3 cellular contexts compared by ENCODE assay signal in the genomic region with DNA sequence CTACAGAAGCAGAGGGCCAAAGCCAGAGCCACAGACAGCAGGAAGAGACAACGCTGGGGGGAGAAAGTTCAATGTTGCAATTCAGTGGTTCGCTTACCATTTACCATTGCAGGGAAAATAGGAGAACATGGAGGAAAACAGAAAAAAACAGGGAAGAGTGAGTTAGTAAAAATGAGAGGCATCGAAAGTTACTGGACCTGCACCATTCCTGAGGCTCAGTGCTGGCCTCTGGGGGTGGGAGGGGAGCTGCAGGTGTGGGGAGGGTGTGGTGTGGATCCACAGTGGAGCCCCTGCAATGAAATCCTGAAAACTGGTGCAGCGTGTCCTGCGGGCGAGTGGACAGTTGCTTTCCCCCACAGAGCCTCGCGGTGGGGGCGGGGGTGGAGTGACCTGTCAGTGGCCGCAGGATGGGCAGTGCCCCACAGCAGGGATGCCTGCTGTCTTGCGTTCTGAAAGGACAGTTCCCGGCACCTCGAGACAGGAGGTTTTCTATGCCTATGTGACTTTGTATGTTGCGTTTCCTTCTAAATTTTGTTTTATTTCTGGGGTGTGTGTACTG.
TF ChIP-seq lines count a peak whose summit lies in the region.

No MANE protein-coding gene starts in this region.

TF ChIP-seq in SK-N-SH, 30 proteins besides CTCF, POLR2A, EP300 and RAD21:
- TF ChIP-seq, protein P1, sequence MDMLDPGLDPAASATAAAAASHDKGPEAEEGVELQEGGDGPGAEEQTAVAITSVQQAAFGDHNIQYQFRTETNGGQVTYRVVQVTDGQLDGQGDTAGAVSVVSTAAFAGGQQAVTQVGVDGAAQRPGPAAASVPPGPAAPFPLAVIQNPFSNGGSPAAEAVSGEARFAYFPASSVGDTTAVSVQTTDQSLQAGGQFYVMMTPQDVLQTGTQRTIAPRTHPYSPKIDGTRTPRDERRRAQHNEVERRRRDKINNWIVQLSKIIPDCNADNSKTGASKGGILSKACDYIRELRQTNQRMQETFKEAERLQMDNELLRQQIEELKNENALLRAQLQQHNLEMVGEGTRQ (IDR thresholded peaks at IDR 0.05; ENCODE audit: borderline replicate concordance, low read depth, low read length) = no peak
- TF ChIP-seq TAF1 (IDR thresholded peaks at IDR 0.05; ENCODE audit: borderline replicate concordance, low read depth, low read length) = no peak
- TF ChIP-seq, protein P2, sequence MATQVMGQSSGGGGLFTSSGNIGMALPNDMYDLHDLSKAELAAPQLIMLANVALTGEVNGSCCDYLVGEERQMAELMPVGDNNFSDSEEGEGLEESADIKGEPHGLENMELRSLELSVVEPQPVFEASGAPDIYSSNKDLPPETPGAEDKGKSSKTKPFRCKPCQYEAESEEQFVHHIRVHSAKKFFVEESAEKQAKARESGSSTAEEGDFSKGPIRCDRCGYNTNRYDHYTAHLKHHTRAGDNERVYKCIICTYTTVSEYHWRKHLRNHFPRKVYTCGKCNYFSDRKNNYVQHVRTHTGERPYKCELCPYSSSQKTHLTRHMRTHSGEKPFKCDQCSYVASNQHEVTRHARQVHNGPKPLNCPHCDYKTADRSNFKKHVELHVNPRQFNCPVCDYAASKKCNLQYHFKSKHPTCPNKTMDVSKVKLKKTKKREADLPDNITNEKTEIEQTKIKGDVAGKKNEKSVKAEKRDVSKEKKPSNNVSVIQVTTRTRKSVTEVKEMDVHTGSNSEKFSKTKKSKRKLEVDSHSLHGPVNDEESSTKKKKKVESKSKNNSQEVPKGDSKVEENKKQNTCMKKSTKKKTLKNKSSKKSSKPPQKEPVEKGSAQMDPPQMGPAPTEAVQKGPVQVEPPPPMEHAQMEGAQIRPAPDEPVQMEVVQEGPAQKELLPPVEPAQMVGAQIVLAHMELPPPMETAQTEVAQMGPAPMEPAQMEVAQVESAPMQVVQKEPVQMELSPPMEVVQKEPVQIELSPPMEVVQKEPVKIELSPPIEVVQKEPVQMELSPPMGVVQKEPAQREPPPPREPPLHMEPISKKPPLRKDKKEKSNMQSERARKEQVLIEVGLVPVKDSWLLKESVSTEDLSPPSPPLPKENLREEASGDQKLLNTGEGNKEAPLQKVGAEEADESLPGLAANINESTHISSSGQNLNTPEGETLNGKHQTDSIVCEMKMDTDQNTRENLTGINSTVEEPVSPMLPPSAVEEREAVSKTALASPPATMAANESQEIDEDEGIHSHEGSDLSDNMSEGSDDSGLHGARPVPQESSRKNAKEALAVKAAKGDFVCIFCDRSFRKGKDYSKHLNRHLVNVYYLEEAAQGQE (IDR thresholded peaks at IDR 0.05; ENCODE audit: low read depth, low read length) = no peak
- no peak for TF ChIP-seq EZH2phosphoT487 (IDR thresholded peaks at IDR 0.05; ENCODE audit: borderline replicate concordance, low read depth)
- TF ChIP-seq FOXM1 (IDR thresholded peaks at IDR 0.05; ENCODE audit: low read depth) = no peak
- no peak for TF ChIP-seq TEAD4 (IDR thresholded peaks at IDR 0.05; ENCODE audit: borderline replicate concordance, insufficient read depth)
- TF ChIP-seq MXI1 (IDR thresholded peaks at IDR 0.05; ENCODE audit: low read depth, low read length) = no peak
- TF ChIP-seq POLR2AphosphoS5 (IDR thresholded peaks at IDR 0.05; ENCODE audit: low read depth, low read length) = no peak
- TF ChIP-seq, protein P3, sequence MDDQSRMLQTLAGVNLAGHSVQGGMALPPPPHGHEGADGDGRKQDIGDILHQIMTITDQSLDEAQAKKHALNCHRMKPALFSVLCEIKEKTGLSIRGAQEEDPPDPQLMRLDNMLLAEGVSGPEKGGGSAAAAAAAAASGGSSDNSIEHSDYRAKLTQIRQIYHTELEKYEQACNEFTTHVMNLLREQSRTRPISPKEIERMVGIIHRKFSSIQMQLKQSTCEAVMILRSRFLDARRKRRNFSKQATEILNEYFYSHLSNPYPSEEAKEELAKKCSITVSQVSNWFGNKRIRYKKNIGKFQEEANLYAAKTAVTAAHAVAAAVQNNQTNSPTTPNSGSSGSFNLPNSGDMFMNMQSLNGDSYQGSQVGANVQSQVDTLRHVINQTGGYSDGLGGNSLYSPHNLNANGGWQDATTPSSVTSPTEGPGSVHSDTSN (IDR thresholded peaks at IDR 0.05) = no peak
- TF ChIP-seq RXRA (IDR thresholded peaks at IDR 0.05; ENCODE audit: borderline replicate concordance, low read depth) = no peak
- no peak for TF ChIP-seq CHD2 (IDR thresholded peaks at IDR 0.05; ENCODE audit: low read length, partially characterized antibody)
- no peak for TF ChIP-seq YY1 (IDR thresholded peaks at IDR 0.05; ENCODE audit: low read depth)

TF ChIP-seq in SK-N-SH treated with all-trans-retinoic acid at 6 μM for 48 hours, 23 proteins besides CTCF, POLR2A, EP300 and RAD21 (continues in another document):
- TF ChIP-seq, protein P4, sequence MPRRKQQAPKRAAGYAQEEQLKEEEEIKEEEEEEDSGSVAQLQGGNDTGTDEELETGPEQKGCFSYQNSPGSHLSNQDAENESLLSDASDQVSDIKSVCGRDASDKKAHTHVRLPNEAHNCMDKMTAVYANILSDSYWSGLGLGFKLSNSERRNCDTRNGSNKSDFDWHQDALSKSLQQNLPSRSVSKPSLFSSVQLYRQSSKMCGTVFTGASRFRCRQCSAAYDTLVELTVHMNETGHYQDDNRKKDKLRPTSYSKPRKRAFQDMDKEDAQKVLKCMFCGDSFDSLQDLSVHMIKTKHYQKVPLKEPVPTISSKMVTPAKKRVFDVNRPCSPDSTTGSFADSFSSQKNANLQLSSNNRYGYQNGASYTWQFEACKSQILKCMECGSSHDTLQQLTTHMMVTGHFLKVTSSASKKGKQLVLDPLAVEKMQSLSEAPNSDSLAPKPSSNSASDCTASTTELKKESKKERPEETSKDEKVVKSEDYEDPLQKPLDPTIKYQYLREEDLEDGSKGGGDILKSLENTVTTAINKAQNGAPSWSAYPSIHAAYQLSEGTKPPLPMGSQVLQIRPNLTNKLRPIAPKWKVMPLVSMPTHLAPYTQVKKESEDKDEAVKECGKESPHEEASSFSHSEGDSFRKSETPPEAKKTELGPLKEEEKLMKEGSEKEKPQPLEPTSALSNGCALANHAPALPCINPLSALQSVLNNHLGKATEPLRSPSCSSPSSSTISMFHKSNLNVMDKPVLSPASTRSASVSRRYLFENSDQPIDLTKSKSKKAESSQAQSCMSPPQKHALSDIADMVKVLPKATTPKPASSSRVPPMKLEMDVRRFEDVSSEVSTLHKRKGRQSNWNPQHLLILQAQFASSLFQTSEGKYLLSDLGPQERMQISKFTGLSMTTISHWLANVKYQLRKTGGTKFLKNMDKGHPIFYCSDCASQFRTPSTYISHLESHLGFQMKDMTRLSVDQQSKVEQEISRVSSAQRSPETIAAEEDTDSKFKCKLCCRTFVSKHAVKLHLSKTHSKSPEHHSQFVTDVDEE (CRISPR knock-in tag; IDR thresholded peaks at IDR 0.05) = no peak
- TF ChIP-seq, protein P5, sequence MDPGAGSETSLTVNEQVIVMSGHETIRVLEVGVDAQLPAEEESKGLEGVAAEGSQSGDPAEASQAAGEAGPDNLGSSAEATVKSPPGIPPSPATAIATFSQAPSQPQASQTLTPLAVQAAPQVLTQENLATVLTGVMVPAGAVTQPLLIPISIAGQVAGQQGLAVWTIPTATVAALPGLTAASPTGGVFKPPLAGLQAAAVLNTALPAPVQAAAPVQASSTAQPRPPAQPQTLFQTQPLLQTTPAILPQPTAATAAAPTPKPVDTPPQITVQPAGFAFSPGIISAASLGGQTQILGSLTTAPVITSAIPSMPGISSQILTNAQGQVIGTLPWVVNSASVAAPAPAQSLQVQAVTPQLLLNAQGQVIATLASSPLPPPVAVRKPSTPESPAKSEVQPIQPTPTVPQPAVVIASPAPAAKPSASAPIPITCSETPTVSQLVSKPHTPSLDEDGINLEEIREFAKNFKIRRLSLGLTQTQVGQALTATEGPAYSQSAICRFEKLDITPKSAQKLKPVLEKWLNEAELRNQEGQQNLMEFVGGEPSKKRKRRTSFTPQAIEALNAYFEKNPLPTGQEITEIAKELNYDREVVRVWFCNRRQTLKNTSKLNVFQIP (CRISPR knock-in tag; IDR thresholded peaks at IDR 0.05; ENCODE audit: borderline replicate concordance, low read depth) = no peak
- TF ChIP-seq, protein P6, sequence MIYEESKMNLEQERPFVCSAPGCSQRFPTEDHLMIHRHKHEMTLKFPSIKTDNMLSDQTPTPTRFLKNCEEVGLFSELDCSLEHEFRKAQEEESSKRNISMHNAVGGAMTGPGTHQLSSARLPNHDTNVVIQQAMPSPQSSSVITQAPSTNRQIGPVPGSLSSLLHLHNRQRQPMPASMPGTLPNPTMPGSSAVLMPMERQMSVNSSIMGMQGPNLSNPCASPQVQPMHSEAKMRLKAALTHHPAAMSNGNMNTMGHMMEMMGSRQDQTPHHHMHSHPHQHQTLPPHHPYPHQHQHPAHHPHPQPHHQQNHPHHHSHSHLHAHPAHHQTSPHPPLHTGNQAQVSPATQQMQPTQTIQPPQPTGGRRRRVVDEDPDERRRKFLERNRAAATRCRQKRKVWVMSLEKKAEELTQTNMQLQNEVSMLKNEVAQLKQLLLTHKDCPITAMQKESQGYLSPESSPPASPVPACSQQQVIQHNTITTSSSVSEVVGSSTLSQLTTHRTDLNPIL (CRISPR knock-in tag; IDR thresholded peaks at IDR 0.05; ENCODE audit: low read depth) = no peak
- TF ChIP-seq, protein P7, sequence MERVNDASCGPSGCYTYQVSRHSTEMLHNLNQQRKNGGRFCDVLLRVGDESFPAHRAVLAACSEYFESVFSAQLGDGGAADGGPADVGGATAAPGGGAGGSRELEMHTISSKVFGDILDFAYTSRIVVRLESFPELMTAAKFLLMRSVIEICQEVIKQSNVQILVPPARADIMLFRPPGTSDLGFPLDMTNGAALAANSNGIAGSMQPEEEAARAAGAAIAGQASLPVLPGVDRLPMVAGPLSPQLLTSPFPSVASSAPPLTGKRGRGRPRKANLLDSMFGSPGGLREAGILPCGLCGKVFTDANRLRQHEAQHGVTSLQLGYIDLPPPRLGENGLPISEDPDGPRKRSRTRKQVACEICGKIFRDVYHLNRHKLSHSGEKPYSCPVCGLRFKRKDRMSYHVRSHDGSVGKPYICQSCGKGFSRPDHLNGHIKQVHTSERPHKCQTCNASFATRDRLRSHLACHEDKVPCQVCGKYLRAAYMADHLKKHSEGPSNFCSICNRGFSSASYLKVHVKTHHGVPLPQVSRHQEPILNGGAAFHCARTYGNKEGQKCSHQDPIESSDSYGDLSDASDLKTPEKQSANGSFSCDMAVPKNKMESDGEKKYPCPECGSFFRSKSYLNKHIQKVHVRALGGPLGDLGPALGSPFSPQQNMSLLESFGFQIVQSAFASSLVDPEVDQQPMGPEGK (CRISPR knock-in tag; IDR thresholded peaks at IDR 0.05; ENCODE audit: borderline replicate concordance) = no peak
- TF ChIP-seq ZNF70 (CRISPR knock-in tag; IDR thresholded peaks at IDR 0.05) (no peak), TOX (CRISPR knock-in tag; IDR thresholded peaks at IDR 0.05; ENCODE audit: borderline replicate concordance) (no peak)

TF ChIP-seq in HCT116, 20 proteins besides CTCF, POLR2A, EP300 and RAD21 (continued from another document):
- TF ChIP-seq SIN3A (IDR thresholded peaks at IDR 0.05; ENCODE audit: low read depth) = no peak
- TF ChIP-seq SRF (IDR thresholded peaks at IDR 0.05; ENCODE audit: low read depth) = no peak
- TF ChIP-seq, protein P8, sequence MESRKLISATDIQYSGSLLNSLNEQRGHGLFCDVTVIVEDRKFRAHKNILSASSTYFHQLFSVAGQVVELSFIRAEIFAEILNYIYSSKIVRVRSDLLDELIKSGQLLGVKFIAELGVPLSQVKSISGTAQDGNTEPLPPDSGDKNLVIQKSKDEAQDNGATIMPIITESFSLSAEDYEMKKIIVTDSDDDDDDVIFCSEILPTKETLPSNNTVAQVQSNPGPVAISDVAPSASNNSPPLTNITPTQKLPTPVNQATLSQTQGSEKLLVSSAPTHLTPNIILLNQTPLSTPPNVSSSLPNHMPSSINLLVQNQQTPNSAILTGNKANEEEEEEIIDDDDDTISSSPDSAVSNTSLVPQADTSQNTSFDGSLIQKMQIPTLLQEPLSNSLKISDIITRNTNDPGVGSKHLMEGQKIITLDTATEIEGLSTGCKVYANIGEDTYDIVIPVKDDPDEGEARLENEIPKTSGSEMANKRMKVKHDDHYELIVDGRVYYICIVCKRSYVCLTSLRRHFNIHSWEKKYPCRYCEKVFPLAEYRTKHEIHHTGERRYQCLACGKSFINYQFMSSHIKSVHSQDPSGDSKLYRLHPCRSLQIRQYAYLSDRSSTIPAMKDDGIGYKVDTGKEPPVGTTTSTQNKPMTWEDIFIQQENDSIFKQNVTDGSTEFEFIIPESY (IDR thresholded peaks at IDR 0.05; ENCODE audit: extremely low read depth, insufficient replicate concordance, low read length) = no peak
- TF ChIP-seq EZH2 (IDR thresholded peaks at IDR 0.05) = no peak
- no peak for TF ChIP-seq ZFX (IDR thresholded peaks at IDR 0.05)
- TF ChIP-seq JUND (IDR thresholded peaks at IDR 0.05) = no peak
